1 cellular context compared by ENCODE assay signal in genomic region chr10:34191399-34191798, GRCh38.
TF ChIP-seq lines count a peak whose summit lies in the region.

No MANE protein-coding gene starts in this region.

TF ChIP-seq in GM23338, 12 proteins besides CTCF, POLR2A, EP300 and RAD21 (continued from another document):
- TF ChIP-seq ZNF462 (CRISPR knock-in tag; IDR thresholded peaks at IDR 0.05) (no peak), REST (IDR thresholded peaks at IDR 0.05; ENCODE audit: unreplicated experiment) (no peak), ETS1 (IDR thresholded peaks at IDR 0.05) (no peak), ZNF331 (CRISPR knock-in tag; IDR thresholded peaks at IDR 0.05; ENCODE audit: low read depth) (no peak), STAT1 (IDR thresholded peaks at IDR 0.05; ENCODE audit: unreplicated experiment) (no peak), EZH2 (IDR thresholded peaks at IDR 0.05; ENCODE audit: low read depth, unreplicated experiment) (no peak), POLR2AphosphoS5 (IDR thresholded peaks at IDR 0.05; ENCODE audit: low read depth) (no peak), ZNF114 (CRISPR knock-in tag; IDR thresholded peaks at IDR 0.05) (no peak), JUNB (IDR thresholded peaks at IDR 0.05; ENCODE audit: unreplicated experiment) (no peak), NANOG (IDR thresholded peaks at IDR 0.05; ENCODE audit: borderline replicate concordance) (no peak)
